In the genomic region with DNA sequence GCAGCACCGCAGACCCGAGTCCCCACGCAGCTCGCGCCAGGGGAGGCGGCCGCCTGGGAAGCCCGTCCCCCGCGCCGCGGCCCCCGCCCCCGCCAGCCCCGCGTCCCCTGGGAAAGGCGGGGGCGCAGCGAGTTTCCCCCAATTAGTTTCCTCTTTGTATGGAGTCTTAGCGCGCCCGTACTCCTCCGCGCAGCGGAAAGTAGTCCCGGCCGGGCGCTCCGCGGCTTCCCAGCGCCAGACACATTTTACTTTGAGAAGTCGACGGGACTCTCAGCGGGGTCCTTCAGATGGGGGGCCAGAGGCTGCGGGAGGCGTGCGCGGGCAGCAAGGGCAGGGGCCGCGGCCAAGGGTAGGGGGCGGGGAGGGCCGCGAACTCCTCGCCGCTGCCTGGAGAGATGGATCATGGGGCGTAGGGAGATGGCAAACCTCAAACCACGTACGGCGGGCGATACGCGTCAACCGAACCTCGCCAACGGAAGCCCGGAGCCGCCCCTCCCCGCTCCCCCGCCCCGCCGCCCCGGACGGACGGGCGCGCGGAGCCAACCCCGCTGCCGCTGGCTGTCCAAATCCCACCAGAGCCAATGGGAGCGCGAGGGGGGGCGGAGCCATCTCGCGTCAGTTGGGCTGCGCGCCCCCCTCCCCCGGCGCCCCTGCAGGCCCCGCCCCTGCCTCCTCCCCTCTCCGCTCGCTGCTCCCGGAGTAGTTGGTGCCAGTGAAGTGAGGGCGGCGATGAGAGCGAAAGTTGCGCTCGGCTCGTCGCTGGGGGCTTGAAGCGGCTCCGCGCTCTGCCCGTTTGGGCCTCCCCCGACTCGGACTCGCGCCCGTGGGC, we compare ENCODE assay signal across 8 cellular contexts. TPM values are rescaled to one million over a fixed set of nuclear protein-coding genes. Genes with fewer than 3 reads are reported as not detected.
DNase-seq lines count a peak whose midpoint lies in the region; ATAC-seq and TF ChIP-seq lines count a peak whose summit lies in the region.

A gene (plus strand): TSS at position 706 of the 829 bp plus-strand sequence. CDS start 238 bp downstream, outside the sequence.

- H3K9me3 ChIP-seq in hepatocyte (ENCODE audit: low read depth) (no peaks in the 10 kb centered on the region), aorta (ENCODE audit: control insufficient read depth, low read length) (no peaks in the 10 kb centered on the region)

- H3K27ac ChIP-seq in hepatocyte (peak within 1 kb of the TSS; percentile 100), aorta (ENCODE audit: low read depth in 1 of 2, low read length in 2 of 2) (peak within 1 kb of the TSS; percentile 88 to 91)

- H3K4me3 ChIP-seq in hepatocyte (peak within 1 kb of the TSS; percentile 93), aorta (ENCODE audit: low read length in 2 of 2) (peak within 1 kb of the TSS; percentile 88 to 99)

- H3K4me2 ChIP-seq in hepatocyte, result peak within 1 kb of the TSS; percentile 95

- peak within 1 kb of the TSS; percentile 89 for H2AFZ ChIP-seq in hepatocyte

- H3K79me2 ChIP-seq in hepatocyte, result peaks cover 42% of the 10 kb centered on the region

- H3K27me3 ChIP-seq in hepatocyte (no peaks in the 10 kb centered on the region), aorta (ENCODE audit: control insufficient read depth in 1 of 2, insufficient read depth in 2 of 2, low read length in 1 of 2) (no peaks in the 10 kb centered on the region)

- DNase-seq in NCI-H2081 treated with DMSO at 0.1 percent for 48 hours (lab: John Stamatoyannopoulos, UW) (peak; percentile 82), T1000 (lab: John Stamatoyannopoulos, UW) (peak; percentile 94), astrocyte of the hippocampus (ENCODE audit: low read depth, low spot score) (peak; percentile 99), hepatocyte (ENCODE audit: low spot score) (peak; percentile 99), renal cortical epithelial cell (ENCODE audit: low read depth) (peak; percentile 84), aorta (peak; percentile 98 to 99)

- intact Hi-C loops in aorta (cut with DNase I), result loop anchor here in 1 of 2 donors (1.0 kb wide), 1 partner anchor 68 kb away; no protein-coding TSS in a partner anchor

- peaks cover 28% of the 10 kb centered on the region for H4K20me1 ChIP-seq in hepatocyte (ENCODE audit: insufficient read depth, poor library complexity, severe bottlenecking)

- ATAC-seq in GM18519 (IDR thresholded peaks at IDR 0.05; ENCODE audit: low FRiP score, unreplicated experiment) (peak; percentile 48), HG03045 (IDR thresholded peaks at IDR 0.05; ENCODE audit: unreplicated experiment) (peak; percentile 82), aorta (ENCODE audit: low FRiP score) (peak; percentile 96)

- no peaks in the 10 kb centered on the region for H3K9me2 ChIP-seq in hepatocyte (replicated peaks; ENCODE audit: insufficient read depth)

- H3K36me3 ChIP-seq in hepatocyte (replicated peaks; ENCODE audit: insufficient read depth, low read depth) (no peaks in the 10 kb centered on the region), aorta (ENCODE audit: control insufficient read depth in 1 of 2, insufficient read depth in 2 of 2, low read length in 1 of 2) (no peaks in the 10 kb centered on the region)

- H3K4me1 ChIP-seq in hepatocyte (ENCODE audit: insufficient read depth) (peaks cover 19% of the 10 kb centered on the region), aorta (ENCODE audit: control insufficient read depth in 1 of 2, insufficient read depth in 2 of 2, low read length in 2 of 2) (no peaks in the 10 kb centered on the region)

- 1% methylated on average over 18 of the region's 98 CpGs for WGBS in hepatocyte (ENCODE audit: low lambda C conversion rate, missing lambda C conversion rate)
- 0% methylated on average over 64 to 98 of the region's 98 CpGs for WGBS in aorta, 2 donors

- TF ChIP-seq CTCF in hepatocyte (IDR thresholded peaks at IDR 0.05; ENCODE audit: poor library complexity), result no peak

RNA-seq across cellular contexts. Expression of the gene that starts here (rescaled TPM):
- 27.0 and 30.2 TPM in 2 replicates for total RNA-seq in hepatocyte
- polyA plus RNA-seq in hepatocyte, result 9.9 and 12.2 TPM in 2 replicates
- 11.6 and 28.0 TPM in 2 replicates for total RNA-seq in renal cortical epithelial cell
- total RNA-seq in aorta, result 10 to 100 TPM; 14.5 to 24.1 TPM
- 1 to 10 TPM; 3.1 to 4.9 TPM for polyA plus RNA-seq in aorta

Comparison
In these comparisons a context has a peak if more than half of its experiments do, and no peak if none do; other contexts are left out.
1. Peak in every context shown above with its lines: DNase-seq, ATAC-seq, H3K4me3 ChIP-seq and H3K27ac ChIP-seq.